Comparison of ENCODE assay signal across 23 cellular contexts in genomic region chr20:10590950-10591349, GRCh38.
DNase-seq lines count a peak whose midpoint lies in the region; ATAC-seq, FAIRE-seq and TF ChIP-seq lines count a peak whose summit lies in the region.
"Had no signal": no experiment of that assay in that cellular context is flagged by ENCODE, and none has a peak within 500 bp of the region (broad histone marks: within the 10 kb centered on the region; RNA-seq: fewer than 3 reads in every experiment).

No MANE protein-coding gene starts in this region.

- TF ChIP-seq RAD21 in IMR-90 (IDR thresholded peaks at IDR 0.05; ENCODE audit: low read length) = no peak

- H3K4me3 ChIP-seq in IMR-90 (ENCODE audit: insufficient read depth, low read depth, low read length) = no peak overlapping the region
- H3K4me3 ChIP-seq in kidney (ENCODE audit: low read length in 2 of 2) = no peak overlapping the region
- no peak overlapping the region for H3K4me3 ChIP-seq in skeletal muscle satellite cell (ENCODE audit: low read length)
- H3K4me3 ChIP-seq: GM12878, right atrium auricular region, SJCRH30 had no signal

- H4K5ac ChIP-seq in IMR-90 (ENCODE audit: low read depth, low read length) = peak overlapping the region; percentile 95; the same call in 1 of the 2 replicates

- peak overlapping the region; percentile 97 for H2BK20ac ChIP-seq in IMR-90 (ENCODE audit: low read depth, low read length)

- H2AK9ac ChIP-seq in IMR-90 (replicated peaks; ENCODE audit: low read depth, low read length, poor library complexity) = no peak overlapping the region

- H3K14ac ChIP-seq in IMR-90 (replicated peaks; ENCODE audit: low read depth, low read length) = peak overlapping the region; percentile 81

- H3K27me3 Mint-ChIP-seq in MCF 10A (ENCODE audit: insufficient read depth, unreplicated experiment) = no peaks in the 10 kb centered on the region
- H3K27me3 Mint-ChIP-seq in activated CD4-positive, alpha-beta T cell treated with anti-CD3 and anti-CD28 coated beads, Interleukin-2, amount 10 ng/mL, durations not matched to agents 24 days and 14 days = no peaks in the 10 kb centered on the region
- H3K27me3 Mint-ChIP-seq: central memory CD8-positive, alpha-beta T cell; T-helper 17 cell had no signal

- peak overlapping the region; percentile 96 for H3K27ac Mint-ChIP-seq in MCF 10A (ENCODE audit: low read depth, unreplicated experiment)
- no peak overlapping the region for H3K27ac Mint-ChIP-seq in activated CD4-positive, alpha-beta T cell treated with anti-CD3 and anti-CD28 coated beads, Interleukin-2, amount 10 ng/mL, durations not matched to agents 24 days and 14 days
- H3K27ac Mint-ChIP-seq: CD8-positive, alpha-beta T cell; T-helper 17 cell had no signal

- peak overlapping the region; percentile 92 for H2BK5ac ChIP-seq in IMR-90 (ENCODE audit: low read depth, low read length, poor library complexity, severe bottlenecking)

- H3K9ac ChIP-seq in IMR-90 (ENCODE audit: low read depth, low read length) = no peak overlapping the region
- H3K9ac ChIP-seq in kidney (ENCODE audit: low read length in 2 of 2) = no peak overlapping the region
- H3K9ac ChIP-seq in skeletal muscle satellite cell (ENCODE audit: low read depth, low read length) = peak overlapping the region; percentile 63

- H3K27me3 ChIP-seq in IMR-90 (ENCODE audit: control insufficient read depth, insufficient read depth, low read length) = no peaks in the 10 kb centered on the region
- no peaks in the 10 kb centered on the region for H3K27me3 ChIP-seq in skeletal muscle satellite cell (ENCODE audit: control insufficient read depth, insufficient read depth, low read length)
- H3K27me3 ChIP-seq: right atrium auricular region, SJCRH30 had no signal

- intact Hi-C loops in IMR-90 (cut with micrococcal nuclease) = no loop called here
- intact Hi-C loops in MCF 10A (cut with micrococcal nuclease) = loop anchor here (5.0 kb wide), 1 partner anchor 34 kb away; no protein-coding TSS in a partner anchor
- intact Hi-C loops in kidney (cut with DNase I) = no loop called here
- intact Hi-C loops in activated CD4-positive, alpha-beta T cell treated with anti-CD3 and anti-CD28 coated beads, Interleukin-2, amount 10 ng/mL, durations not matched to agents 24 days and 14 days (cut with micrococcal nuclease) = no loop called here

- peak overlapping the region; percentile 92; the same call in 1 of the 2 replicates for H3K18ac ChIP-seq in IMR-90 (ENCODE audit: low read depth, low read length)

- H3K9me3 ChIP-seq in IMR-90 (ENCODE audit: control insufficient read depth, insufficient read depth, low read length) (no peaks in the 10 kb centered on the region), kidney (ENCODE audit: control insufficient read depth in 1 of 2, low read length in 2 of 2) (no peaks in the 10 kb centered on the region), skeletal muscle satellite cell (replicated peaks; ENCODE audit: low read length) (no peaks in the 10 kb centered on the region)
- H3K9me3 ChIP-seq: right atrium auricular region, SJCRH30 had no signal

- peak overlapping the region; percentile 79 for H2AK5ac ChIP-seq in IMR-90 (ENCODE audit: low read depth, low read length)

- peak overlapping the region; percentile 78 for H4K91ac ChIP-seq in IMR-90 (ENCODE audit: insufficient read depth, low read depth, low read length)

- no peak for FAIRE-seq in kidney (lab: Jason Lieb, UNC)
- FAIRE-seq: GM12878 had no signal

- WGBS in IMR-90 (ENCODE audit: extremely low coverage in 2 of 2, insufficient read length in 1 of 2), 2 experiments = no CpG with 5 or more reads among the region's 1 CpG

- H3K4me2 ChIP-seq in IMR-90 (ENCODE audit: low read depth, low read length) = no peak overlapping the region
- H3K4me2 ChIP-seq in skeletal muscle satellite cell (ENCODE audit: low read length) = no peak overlapping the region

- H3K56ac ChIP-seq in IMR-90 (ENCODE audit: extremely low read depth, insufficient read depth, low read length) = peak overlapping the region; percentile 50; the same call in 1 of the 2 replicates

- H3K9me1 ChIP-seq in IMR-90 (ENCODE audit: insufficient read depth, low read length) = peaks cover 5% of the 10 kb centered on the region; the same call in 1 of the 2 replicates

- peak overlapping the region in 1 of 2 experiments; percentile 68; a peak in 3 of 4 replicates for H4K8ac ChIP-seq in IMR-90 (ENCODE audit: low read depth in 2 of 2, low read length in 2 of 2)

- CTCF ChIA-PET in IMR-90 (lab: Yijun Ruan, JAX) = interaction anchor here (1.2 kb wide), 1 partner anchor 80 kb away, joined by 3 read pairs; no protein-coding TSS in a partner anchor
- CTCF ChIA-PET in MCF 10A (lab: Yijun Ruan, JAX) = interaction anchor here (0.7 to 1.2 kb wide), 10 partner anchors 9 to 953 kb away, joined by 3 to 6 read pairs (median 3); no protein-coding TSS in a partner anchor

- no peaks in the 10 kb centered on the region for H4K20me1 ChIP-seq in IMR-90 (ENCODE audit: insufficient read depth, low read length)

- in situ Hi-C loops in IMR-90 (cut with MboI; ENCODE audit: low sequenced_read_pairs) (no loop called here), KBM-7 (cut with MboI; ENCODE audit: low pct_unique_long_range_greater_than_20kb, low sequenced_read_pairs) (no loop called here)

- H2BK15ac ChIP-seq in IMR-90 (ENCODE audit: low read depth, low read length) = peak overlapping the region; percentile 98

- H3K4me3 Mint-ChIP-seq in MCF 10A (ENCODE audit: unreplicated experiment) = peak overlapping the region; percentile 24
- no peak overlapping the region for H3K4me3 Mint-ChIP-seq in activated CD4-positive, alpha-beta T cell treated with anti-CD3 and anti-CD28 coated beads, Interleukin-2, amount 10 ng/mL, durations not matched to agents 24 days and 14 days
- H3K4me3 Mint-ChIP-seq: CD8-positive, alpha-beta T cell; central memory CD8-positive, alpha-beta T cell; T-helper 17 cell had no signal

- TF ChIP-seq CTCF in IMR-90 (conservative IDR thresholded peaks at IDR 0.05; ENCODE audit: low read depth, low read length) (no peak), MCF 10A (IDR thresholded peaks at IDR 0.05; ENCODE audit: unreplicated experiment) (no peak), kidney (IDR thresholded peaks at IDR 0.05; ENCODE audit: borderline replicate concordance, extremely low read depth, insufficient read depth) (no peak)

- DNase-seq in IMR-90 (no peak), MCF 10A (ENCODE audit: unreplicated experiment) (peak; percentile 76), kidney (no peak), KBM-7 (no peak), ecto neural progenitor cell (ENCODE audit: low spot score) (no peak)
- DNase-seq in activated CD4-positive, alpha-beta T cell treated with anti-CD3 and anti-CD28 coated beads, Interleukin-2, amount 10 ng/mL, durations not matched to agents 24 days and 14 days = no peak
- DNase-seq: activated CD4-positive, alpha-beta T cell treated with anti-CD3 and anti-CD28 coated beads, Interleukin-2, amount 50 U/mL, for 1 hour; activated CD8-positive, alpha-beta memory T cell treated with anti-CD3 and anti-CD28 coated beads, Interleukin-2, amount 50 U/mL, for 4 hours; activated gamma-delta T cell treated with Interleukin-2 at 50 U/mL for 16 hours; CD8-positive, alpha-beta T cell; effector CD4-positive, alpha-beta T cell; glutamatergic neuron; GOT3; left ventricle myocardium superior; NCI-H187 treated with DMSO at 0.1 percent for 48 hours; NCI-H748 treated with DMSO at 0.1 percent for 48 hours; SJCRH30; stimulated activated CD4-positive, alpha-beta T cell treated with anti-CD3 and anti-CD28 coated beads, Interleukin-15, amount 100 ng/mL, for 24 hours; T-helper 17 cell had no signal

- H3K36me3 Mint-ChIP-seq in MCF 10A (ENCODE audit: insufficient read depth, unreplicated experiment) = peaks cover 11% of the 10 kb centered on the region
- H3K36me3 Mint-ChIP-seq in activated CD4-positive, alpha-beta T cell treated with anti-CD3 and anti-CD28 coated beads, Interleukin-2, amount 10 ng/mL, durations not matched to agents 24 days and 14 days (ENCODE audit: low read depth) = peaks cover 1% of the 10 kb centered on the region

- H3K4ac ChIP-seq in IMR-90 (ENCODE audit: low read depth, low read length) = peak overlapping the region; percentile 90; the same call in 1 of the 2 replicates

- peaks cover 7% of the 10 kb centered on the region for H3K9me3 Mint-ChIP-seq in MCF 10A (ENCODE audit: unreplicated experiment)
- no peaks in the 10 kb centered on the region for H3K9me3 Mint-ChIP-seq in activated CD4-positive, alpha-beta T cell treated with anti-CD3 and anti-CD28 coated beads, Interleukin-2, amount 10 ng/mL, durations not matched to agents 24 days and 14 days
- H3K9me3 Mint-ChIP-seq: CD8-positive, alpha-beta T cell; central memory CD8-positive, alpha-beta T cell had no signal

- POLR2A ChIA-PET in IMR-90 (lab: Charles Lee; ENCODE audit: unreplicated experiment) = no interaction called here
- POLR2A ChIA-PET in MCF 10A (lab: Yijun Ruan, JAX) = interaction anchor here (0.6 to 4.0 kb wide), 18 partner anchors 9 to 156 kb away, joined by 3 to 16 read pairs (median 4); partner anchors contain the start of gene SLX4IP

- peaks cover 0 to 8% of the 10 kb centered on the region in 2 experiments; a peak in 1 of 4 replicates for H3K79me1 ChIP-seq in IMR-90 (ENCODE audit: low read depth in 1 of 2, low read length in 2 of 2)

- BruUV-seq in IMR-90 (replicated peaks; lab: Mats Ljungman, UMichigan) (no TSS peak), MCF 10A (replicated peaks; lab: Mats Ljungman, UMichigan) (no TSS peak)

- H3K4me1 ChIP-seq in IMR-90 (ENCODE audit: control insufficient read depth, insufficient read depth, low read length) (peaks cover 15% of the 10 kb centered on the region), kidney (ENCODE audit: control insufficient read depth in 1 of 2, insufficient read depth in 1 of 2, low read depth in 1 of 2, low read length in 2 of 2) (peaks cover 0 to 2% of the 10 kb centered on the region in 2 donors), skeletal muscle satellite cell (ENCODE audit: control insufficient read depth, insufficient read depth, low read length) (peaks cover 50% of the 10 kb centered on the region)

- TF ChIP-seq POLR2A in IMR-90 (IDR thresholded peaks at IDR 0.05; ENCODE audit: low read depth, low read length) = no peak

- H3K4me1 Mint-ChIP-seq in MCF 10A (ENCODE audit: insufficient read depth, unreplicated experiment) = peaks cover 37% of the 10 kb centered on the region
- peaks cover 6% of the 10 kb centered on the region for H3K4me1 Mint-ChIP-seq in activated CD4-positive, alpha-beta T cell treated with anti-CD3 and anti-CD28 coated beads, Interleukin-2, amount 10 ng/mL, durations not matched to agents 24 days and 14 days
- H3K4me1 Mint-ChIP-seq: central memory CD8-positive, alpha-beta T cell had no signal

- peak overlapping the region; percentile 95 for H2BK120ac ChIP-seq in IMR-90 (ENCODE audit: low read depth, low read length)

- H3K27ac ChIP-seq in IMR-90 (ENCODE audit: insufficient read depth, low read length) (peak overlapping the region; percentile 6; the same call in 1 of the 2 replicates), kidney (ENCODE audit: low read depth in 2 of 2, low read length in 2 of 2) (peak overlapping the region; percentile 2 to 4)
- H3K27ac ChIP-seq: SJCRH30 had no signal

- dilution Hi-C loops in IMR-90 (cut with HindIII; ENCODE audit: low sequenced_read_pairs, unreplicated experiment) = no loop called here

- H3K23ac ChIP-seq in IMR-90 (ENCODE audit: low read depth, low read length) = peak overlapping the region; percentile 86

- H2AFZ ChIP-seq in IMR-90 (replicated peaks; ENCODE audit: low read length, poor library complexity) = peak overlapping the region; percentile 71

- ATAC-seq in IMR-90 (ENCODE audit: low read depth) = no peak
- ATAC-seq: CD8-positive, alpha-beta T cell; GM12878; left ventricle myocardium superior; T-helper 17 cell had no signal

- H3K36me3 ChIP-seq in IMR-90 (ENCODE audit: control insufficient read depth, insufficient read depth, low read length) (no peaks in the 10 kb centered on the region), kidney (ENCODE audit: control insufficient read depth in 1 of 2, insufficient read depth in 2 of 2, low read length in 2 of 2) (no peaks in the 10 kb centered on the region), skeletal muscle satellite cell (ENCODE audit: insufficient read depth, low read length) (no peaks in the 10 kb centered on the region)
- H3K36me3 ChIP-seq: right atrium auricular region, SJCRH30 had no signal
